ENCODE assay signal across 1 cellular context in the genomic region with DNA sequence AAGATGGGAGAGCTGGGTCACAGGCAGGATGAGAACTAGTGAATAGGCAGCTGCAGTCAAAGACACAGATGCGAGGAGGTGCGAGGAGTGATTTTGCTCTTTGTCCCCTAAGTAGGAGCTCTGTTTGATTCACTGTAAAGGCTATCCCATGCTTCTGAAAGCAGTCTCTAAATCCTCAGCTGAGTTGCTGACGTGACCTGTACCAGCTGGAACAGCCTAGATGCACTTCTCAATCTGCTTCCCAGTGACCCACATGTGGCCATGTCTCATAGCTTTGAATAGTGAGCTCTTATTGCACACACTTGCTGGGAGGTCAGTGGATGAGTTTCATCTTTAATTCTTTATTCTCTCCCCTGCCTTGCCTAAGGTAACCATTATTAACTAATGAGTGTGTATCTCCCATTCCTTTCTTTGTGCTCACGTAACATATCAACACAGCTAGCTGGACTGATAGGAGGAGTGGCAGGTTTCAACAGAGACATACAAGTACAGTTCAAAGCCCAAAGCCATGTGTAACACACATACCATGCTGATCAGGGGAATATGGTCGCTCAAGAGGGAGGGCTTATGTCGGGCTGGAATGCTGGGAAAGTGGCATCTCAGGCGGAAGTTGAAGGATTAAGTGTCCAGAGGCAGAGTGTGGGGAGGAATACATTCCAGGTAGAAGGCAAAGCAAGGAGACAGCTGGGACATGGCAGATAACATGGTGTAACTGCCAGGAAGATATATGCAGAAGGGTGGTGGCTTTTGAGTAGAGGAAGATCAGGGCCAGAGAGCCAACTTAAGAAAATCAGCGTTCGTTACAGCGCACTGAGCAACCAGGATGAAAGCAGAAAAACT.
TF ChIP-seq lines count a peak whose summit lies in the region.

No MANE protein-coding gene starts in this region.

TF ChIP-seq in K562, 482 proteins besides CTCF, POLR2A, EP300 and RAD21 (continued from another document and continues in another):
- TF ChIP-seq TAL1 (IDR thresholded peaks at IDR 0.05) (peak; percentile 36; the same call in 1 of the 2 replicates), SIN3A (IDR thresholded peaks at IDR 0.05; ENCODE audit: borderline replicate concordance in 2 of 2, control insufficient read depth in 1 of 2, low read depth in 2 of 2, low read length in 2 of 2) (no peak), HNRNPH1 (optimal IDR thresholded peaks at IDR 0.05; ENCODE audit: low read depth, low read length) (no peak), NCOR1 (IDR thresholded peaks at IDR 0.05) (peak; percentile 15; the same call in 1 of the 2 replicates), SMARCE1 (IDR thresholded peaks at IDR 0.05) (peak; percentile 33; the same call in 1 of the 2 replicates), PHF21A (IDR thresholded peaks at IDR 0.05; ENCODE audit: borderline replicate concordance, low read depth) (no peak), KLF1 (tag; IDR thresholded peaks at IDR 0.05) (no peak), ZNF707 (CRISPR knock-in tag; conservative IDR thresholded peaks at IDR 0.05) (no peak), GATAD2A (IDR thresholded peaks at IDR 0.05) (0 out of 2 replicates have a peak, but pooled peaks have one; percentile 18), BMI1 (IDR thresholded peaks at IDR 0.05; ENCODE audit: low read length) (no peak), NFIX (CRISPR knock-in tag; IDR thresholded peaks at IDR 0.05; ENCODE audit: low read depth) (no peak), TAF15 (IDR thresholded peaks at IDR 0.05; ENCODE audit: low read depth, low read length) (no peak), TARDBP (IDR thresholded peaks at IDR 0.05) (no peak), SMC3 (conservative IDR thresholded peaks at IDR 0.05; ENCODE audit: insufficient read depth, low read depth, low read length) (no peak), CBX1 (IDR thresholded peaks at IDR 0.05; ENCODE audit: low read depth) (no peak), KDM1A (IDR thresholded peaks at IDR 0.05) (0 out of 4 replicates have a peak, but pooled peaks of 1 of the 2 experiments have one; percentile 9), PPARD (CRISPR knock-in tag; IDR thresholded peaks at IDR 0.05) (no peak), HNRNPL (IDR thresholded peaks at IDR 0.05; ENCODE audit: low read depth, low read length) (no peak), MLLT1 (IDR thresholded peaks at IDR 0.05) (no peak), ARNT (IDR thresholded peaks at IDR 0.05) (0 out of 4 replicates have a peak, but pooled peaks of 1 of the 2 experiments have one; percentile 30), CXXC5 (CRISPR knock-in tag; IDR thresholded peaks at IDR 0.05) (0 out of 2 replicates have a peak, but pooled peaks have one; percentile 30), CHD4 (IDR thresholded peaks at IDR 0.05; ENCODE audit: insufficient read depth, insufficient replicate concordance, low read depth, low read length, poor library complexity, severe bottlenecking) (no peak), ZNF311 (CRISPR knock-in tag; IDR thresholded peaks at IDR 0.05) (no peak), E2F3 (CRISPR knock-in tag; IDR thresholded peaks at IDR 0.05) (no peak), ZNF507 (tag; conservative IDR thresholded peaks at IDR 0.05) (no peak), BCOR (IDR thresholded peaks at IDR 0.05) (0 out of 2 replicates have a peak, but pooled peaks have one; percentile 13), IFI16 (CRISPR knock-in tag; IDR thresholded peaks at IDR 0.05) (no peak), ARID3B (CRISPR knock-in tag; IDR thresholded peaks at IDR 0.05; ENCODE audit: borderline replicate concordance) (no peak), CBFA2T3 (IDR thresholded peaks at IDR 0.05) (peak; percentile 65), AFF4 (CRISPR knock-in tag; IDR thresholded peaks at IDR 0.05) (no peak), BDP1 (IDR thresholded peaks at IDR 0.05; ENCODE audit: insufficient read depth, insufficient read length) (no peak), TCF3 (CRISPR knock-in tag; IDR thresholded peaks at IDR 0.05) (peak; percentile 51), ELF4 (CRISPR knock-in tag; IDR thresholded peaks at IDR 0.05) (peak; percentile 80), TGIF2 (CRISPR knock-in tag; IDR thresholded peaks at IDR 0.05) (no peak), YY1 (IDR thresholded peaks at IDR 0.05; ENCODE audit: borderline replicate concordance in 1 of 3, control insufficient read depth in 1 of 3, extremely low read depth in 1 of 3, insufficient read depth in 3 of 3, insufficient read length in 1 of 3, insufficient replicate concordance in 2 of 3, low read depth in 1 of 3, low read length in 2 of 3) (peak in 1 of 3 experiments; percentile 20), ERF (CRISPR knock-in tag; IDR thresholded peaks at IDR 0.05) (peak; percentile 32; the same call in 1 of the 2 replicates), FOXM1 (IDR thresholded peaks at IDR 0.05; ENCODE audit: low read depth) (no peak), FOXM1 (CRISPR knock-in tag; IDR thresholded peaks at IDR 0.05; ENCODE audit: low read depth) (no peak), HDAC1 (IDR thresholded peaks at IDR 0.05) (peak in 1 of 2 experiments; percentile 39; a peak in 1 of 4 replicates), VEZF1 (CRISPR knock-in tag; IDR thresholded peaks at IDR 0.05) (peak; percentile 25; the same call in 1 of the 2 replicates), ZNF785 (CRISPR knock-in tag; IDR thresholded peaks at IDR 0.05) (no peak), MAZ (CRISPR knock-in tag; conservative IDR thresholded peaks at IDR 0.05 in 1 of 2, IDR thresholded peaks at IDR 0.05 in 1 of 2) (no peak), DACH1 (IDR thresholded peaks at IDR 0.05; ENCODE audit: partially characterized antibody) (peak; percentile 53), NCOA1 (IDR thresholded peaks at IDR 0.05; ENCODE audit: low read depth) (no peak), ZNF644 (tag; IDR thresholded peaks at IDR 0.05; ENCODE audit: low read depth) (no peak), ZFP30 (CRISPR knock-in tag; IDR thresholded peaks at IDR 0.05; ENCODE audit: borderline replicate concordance) (no peak), ETS2 (tag; IDR thresholded peaks at IDR 0.05; ENCODE audit: borderline replicate concordance, poor library complexity, severe bottlenecking) (no peak), TEAD1 (CRISPR knock-in tag; IDR thresholded peaks at IDR 0.05) (peak in 1 of 2 experiments; percentile 63; a peak in 1 of 4 replicates), ZBTB1 (CRISPR knock-in tag; IDR thresholded peaks at IDR 0.05; ENCODE audit: borderline replicate concordance, low read depth) (no peak), MEIS2 (IDR thresholded peaks at IDR 0.05; ENCODE audit: partially characterized antibody) (peak; percentile 72)
- TF ChIP-seq, protein P1, sequence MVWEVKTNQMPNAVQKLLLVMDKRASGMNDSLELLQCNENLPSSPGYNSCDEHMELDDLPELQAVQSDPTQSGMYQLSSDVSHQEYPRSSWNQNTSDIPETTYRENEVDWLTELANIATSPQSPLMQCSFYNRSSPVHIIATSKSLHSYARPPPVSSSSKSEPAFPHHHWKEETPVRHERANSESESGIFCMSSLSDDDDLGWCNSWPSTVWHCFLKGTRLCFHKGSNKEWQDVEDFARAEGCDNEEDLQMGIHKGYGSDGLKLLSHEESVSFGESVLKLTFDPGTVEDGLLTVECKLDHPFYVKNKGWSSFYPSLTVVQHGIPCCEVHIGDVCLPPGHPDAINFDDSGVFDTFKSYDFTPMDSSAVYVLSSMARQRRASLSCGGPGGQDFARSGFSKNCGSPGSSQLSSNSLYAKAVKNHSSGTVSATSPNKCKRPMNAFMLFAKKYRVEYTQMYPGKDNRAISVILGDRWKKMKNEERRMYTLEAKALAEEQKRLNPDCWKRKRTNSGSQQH (CRISPR knock-in tag; IDR thresholded peaks at IDR 0.05) = 0 out of 2 replicates have a peak, but pooled peaks have one; percentile 36
- TF ChIP-seq, protein P2, sequence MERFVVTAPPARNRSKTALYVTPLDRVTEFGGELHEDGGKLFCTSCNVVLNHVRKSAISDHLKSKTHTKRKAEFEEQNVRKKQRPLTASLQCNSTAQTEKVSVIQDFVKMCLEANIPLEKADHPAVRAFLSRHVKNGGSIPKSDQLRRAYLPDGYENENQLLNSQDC (CRISPR knock-in tag; IDR thresholded peaks at IDR 0.05) = no peak
- TF ChIP-seq, protein P3, sequence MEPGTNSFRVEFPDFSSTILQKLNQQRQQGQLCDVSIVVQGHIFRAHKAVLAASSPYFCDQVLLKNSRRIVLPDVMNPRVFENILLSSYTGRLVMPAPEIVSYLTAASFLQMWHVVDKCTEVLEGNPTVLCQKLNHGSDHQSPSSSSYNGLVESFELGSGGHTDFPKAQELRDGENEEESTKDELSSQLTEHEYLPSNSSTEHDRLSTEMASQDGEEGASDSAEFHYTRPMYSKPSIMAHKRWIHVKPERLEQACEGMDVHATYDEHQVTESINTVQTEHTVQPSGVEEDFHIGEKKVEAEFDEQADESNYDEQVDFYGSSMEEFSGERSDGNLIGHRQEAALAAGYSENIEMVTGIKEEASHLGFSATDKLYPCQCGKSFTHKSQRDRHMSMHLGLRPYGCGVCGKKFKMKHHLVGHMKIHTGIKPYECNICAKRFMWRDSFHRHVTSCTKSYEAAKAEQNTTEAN (CRISPR knock-in tag; IDR thresholded peaks at IDR 0.05) = no peak
- TF ChIP-seq, protein P4, sequence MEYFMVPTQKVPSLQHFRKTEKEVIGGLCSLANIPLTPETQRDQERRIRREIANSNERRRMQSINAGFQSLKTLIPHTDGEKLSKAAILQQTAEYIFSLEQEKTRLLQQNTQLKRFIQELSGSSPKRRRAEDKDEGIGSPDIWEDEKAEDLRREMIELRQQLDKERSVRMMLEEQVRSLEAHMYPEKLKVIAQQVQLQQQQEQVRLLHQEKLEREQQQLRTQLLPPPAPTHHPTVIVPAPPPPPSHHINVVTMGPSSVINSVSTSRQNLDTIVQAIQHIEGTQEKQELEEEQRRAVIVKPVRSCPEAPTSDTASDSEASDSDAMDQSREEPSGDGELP (CRISPR knock-in tag; IDR thresholded peaks at IDR 0.05; ENCODE audit: borderline replicate concordance) = peak; percentile 48; the same call in 1 of the 2 replicates
